8 cellular contexts compared by ENCODE assay signal in the genomic region with DNA sequence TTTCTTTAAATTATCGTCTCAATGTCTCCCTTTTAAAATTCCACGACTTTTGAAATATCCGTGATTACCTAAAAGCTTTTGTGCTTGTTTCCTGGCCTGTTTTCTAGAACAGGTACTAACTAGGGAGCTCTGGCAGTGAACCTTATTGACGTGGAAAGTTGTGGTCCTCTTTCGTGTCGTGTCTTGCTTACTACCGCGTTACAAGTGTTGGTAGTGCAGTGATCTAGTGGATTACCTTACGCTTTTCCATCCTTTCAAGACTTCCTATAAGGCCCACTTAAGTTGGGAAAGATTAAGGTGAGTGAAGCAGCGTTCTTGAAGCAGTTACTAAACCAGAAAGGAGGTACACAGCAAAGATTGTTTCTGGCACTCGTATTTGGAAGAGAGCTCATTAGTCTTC. TPM values are rescaled to one million over a fixed set of nuclear protein-coding genes. Genes with fewer than 3 reads are reported as not detected.
DNase-seq lines count a peak whose midpoint lies in the region; ATAC-seq and TF ChIP-seq lines count a peak whose summit lies in the region.

No MANE protein-coding gene starts in this region.

- BruUV-seq in mammary epithelial cell (replicated peaks; lab: Mats Ljungman, UMichigan), result no TSS peak

- peaks cover 26% of the 10 kb centered on the region; the same call in 1 of the 2 replicates for H4K20me1 ChIP-seq in DOHH2 (ENCODE audit: control insufficient read depth, insufficient read depth, low read depth, low read length)
- peaks cover 36% of the 10 kb centered on the region for H4K20me1 ChIP-seq in Karpas-422 (ENCODE audit: insufficient read depth, low read depth, low read length)
- no peaks in the 10 kb centered on the region for H4K20me1 ChIP-seq in mammary epithelial cell (ENCODE audit: insufficient read depth, low read length)

- CTCF ChIA-PET in mammary epithelial cell (lab: Charles Lee; ENCODE audit: low non-redundant PET), result interaction anchor here (0.7 kb wide), 1 partner anchor 55 kb away, joined by 12 read pairs; no protein-coding TSS in a partner anchor

- H3K4me3 ChIP-seq in DOHH2 (ENCODE audit: low read length) (peak overlapping the region; percentile 99), Karpas-422 (ENCODE audit: low read length) (peak overlapping the region; percentile 84), mammary epithelial cell (replicated peaks in 1 of 3; ENCODE audit: insufficient read depth in 1 of 3, low read depth in 2 of 3, low read length in 3 of 3) (peak overlapping the region; percentile 73 to 78 (median 76)), upper lobe of right lung (peak overlapping the region; percentile 82)

- dilution Hi-C loops in mammary epithelial cell (cut with HindIII; ENCODE audit: low sequenced_read_pairs), result loop anchor here (5.0 kb wide), 2 partner anchors 45 to 100 kb away; no protein-coding TSS in a partner anchor

- H3K4me3 Mint-ChIP-seq in memory B cell, result peak overlapping the region; percentile 94

- DNase-seq in Karpas-422 (no peak), mammary epithelial cell (peak; percentile 66), memory B cell (ENCODE audit: low spot score in 2 of 2) (no peak), upper lobe of right lung (no peak), hepatic stellate cell (ENCODE audit: low spot score) (no peak), DMS153 treated with DMSO at 0.1 percent for 48 hours (lab: John Stamatoyannopoulos, UW; ENCODE audit: unreplicated experiment) (no peak)
- DNase-seq in stimulated activated CD4-positive, alpha-beta T cell treated with anti-CD3 and anti-CD28 coated beads, Interleukin-4, amount 100 ng/mL, for 4 hours, result no peak

- H3K9me2 ChIP-seq in DOHH2 (replicated peaks; ENCODE audit: control insufficient read depth, low read length) (no peaks in the 10 kb centered on the region), Karpas-422 (replicated peaks; ENCODE audit: insufficient read depth, low read length) (no peaks in the 10 kb centered on the region)

- no peaks in the 10 kb centered on the region for H3K27me3 Mint-ChIP-seq in memory B cell

- H3K27ac ChIP-seq in DOHH2 (ENCODE audit: low read depth, low read length) (peak overlapping the region; percentile 71), Karpas-422 (ENCODE audit: low read length) (peak overlapping the region; percentile 62), mammary epithelial cell (ENCODE audit: insufficient read depth, low read depth, low read length) (peak overlapping the region; percentile 98), upper lobe of right lung (peak overlapping the region; percentile 100)

- H3K4me1 ChIP-seq in DOHH2 (ENCODE audit: control insufficient read depth, low read length), result peaks cover 19% of the 10 kb centered on the region
- H3K4me1 ChIP-seq in Karpas-422 (ENCODE audit: low read length), result peaks cover 17% of the 10 kb centered on the region
- peaks cover 23% of the 10 kb centered on the region for H3K4me1 ChIP-seq in mammary epithelial cell (ENCODE audit: insufficient read depth, low read length)
- H3K4me1 ChIP-seq in upper lobe of right lung, result peaks cover 43% of the 10 kb centered on the region

- H3K27me3 ChIP-seq in DOHH2 (ENCODE audit: control insufficient read depth, low read length) (no peaks in the 10 kb centered on the region), Karpas-422 (ENCODE audit: low read length) (no peaks in the 10 kb centered on the region), mammary epithelial cell (ENCODE audit: insufficient read depth, low read length) (no peaks in the 10 kb centered on the region), upper lobe of right lung (no peaks in the 10 kb centered on the region)

- ATAC-seq in memory B cell (ENCODE audit: low read depth) (no peak), upper lobe of right lung (no peak)

- H3K36me3 Mint-ChIP-seq in memory B cell, result peaks cover 30% of the 10 kb centered on the region

- H3F3A ChIP-seq in DOHH2 (ENCODE audit: control insufficient read depth, insufficient read depth), result peaks cover 6% of the 10 kb centered on the region; the same call in 1 of the 2 replicates

- H3K9ac ChIP-seq in Karpas-422 (ENCODE audit: low read length), result peak overlapping the region; percentile 89
- peak overlapping the region; percentile 99 for H3K9ac ChIP-seq in mammary epithelial cell (ENCODE audit: insufficient read depth, low read length)

- TF ChIP-seq CTCF in DOHH2 (IDR thresholded peaks at IDR 0.05; ENCODE audit: low read depth, low read length, poor library complexity, severe bottlenecking), result no peak
- TF ChIP-seq CTCF in mammary epithelial cell (conservative IDR thresholded peaks at IDR 0.05 in 1 of 2, IDR thresholded peaks at IDR 0.05 in 1 of 2; ENCODE audit: extremely low read depth in 1 of 2, insufficient read depth in 1 of 2, low read depth in 1 of 2, low read length in 2 of 2), result no peak
- no peak for TF ChIP-seq CTCF in upper lobe of right lung (IDR thresholded peaks at IDR 0.05)

- H3K79me2 ChIP-seq in DOHH2 (ENCODE audit: control insufficient read depth, low read length) (peaks cover 40% of the 10 kb centered on the region), Karpas-422 (ENCODE audit: low read length) (peaks cover 27% of the 10 kb centered on the region), mammary epithelial cell (ENCODE audit: insufficient read depth, low read length) (peaks cover 24% of the 10 kb centered on the region)

- H3K9me3 ChIP-seq in DOHH2 (ENCODE audit: control insufficient read depth, insufficient read depth, low read length) (no peaks in the 10 kb centered on the region), Karpas-422 (ENCODE audit: low read length) (no peaks in the 10 kb centered on the region), mammary epithelial cell (replicated peaks; ENCODE audit: insufficient read depth, low read length) (no peaks in the 10 kb centered on the region), upper lobe of right lung (no peaks in the 10 kb centered on the region)

- H3K27ac Mint-ChIP-seq in memory B cell, result peak overlapping the region; percentile 96

- H3K36me3 ChIP-seq in DOHH2 (ENCODE audit: control insufficient read depth, low read length) (peaks cover 43% of the 10 kb centered on the region), Karpas-422 (ENCODE audit: insufficient read depth, low read length) (peaks cover 29% of the 10 kb centered on the region), mammary epithelial cell (ENCODE audit: insufficient read depth, low read length) (no peaks in the 10 kb centered on the region), upper lobe of right lung (peaks cover 33% of the 10 kb centered on the region)

- H3K4me2 ChIP-seq in DOHH2 (ENCODE audit: low read length) (peak overlapping the region; percentile 90), Karpas-422 (ENCODE audit: low read depth, low read length, poor library complexity, severe bottlenecking) (peak overlapping the region; percentile 80), mammary epithelial cell (ENCODE audit: insufficient read depth, low read depth, low read length) (peak overlapping the region; percentile 74)

- WGBS in mammary epithelial cell (ENCODE audit: low coverage, missing lambda C conversion rate), result 2% methylated on average over 10 of the region's 11 CpGs

- H2AFZ ChIP-seq in Karpas-422 (ENCODE audit: low read length) (no peak overlapping the region), mammary epithelial cell (ENCODE audit: low read depth, low read length) (peak overlapping the region; percentile 3)

- in situ Hi-C loops in mammary epithelial cell (cut with MboI; ENCODE audit: low sequenced_read_pairs in 2 of 2), result loop anchor here in 1 of 2 donors (5.0 to 25.0 kb wide), 2 partner anchors 45 to 95 kb away; no protein-coding TSS in a partner anchor

- intact Hi-C loops in mammary epithelial cell (cut with micrococcal nuclease), result no loop called here
- intact Hi-C loops in upper lobe of right lung (cut with DNase I), result no loop called here

- H3K4me1 Mint-ChIP-seq in memory B cell, result peaks cover 25% of the 10 kb centered on the region

- no peaks in the 10 kb centered on the region for H3K9me3 Mint-ChIP-seq in memory B cell

RNA-seq across cellular contexts. Expression of a gene that starts 1.9 kb away (rescaled TPM):
- 45.3 and 72.4 TPM in 2 replicates for total RNA-seq in Karpas-422 (2014; rRNA removed; shearing (Covaris generic); ENCODE audit: low replicate concordance)
- total RNA-seq in mammary epithelial cell (10 to 100 TPM; 56.6 to 75.0 TPM), upper lobe of right lung (183 TPM)
- polyA plus RNA-seq in mammary epithelial cell, result 4.7 TPM
- polyA minus RNA-seq in mammary epithelial cell, result 27.0 TPM

RNA-seq across cellular contexts. Expression of a gene that starts 35.4 kb away (rescaled TPM):
- not detected in 2 replicates for total RNA-seq in Karpas-422 (2014; rRNA removed; shearing (Covaris generic); ENCODE audit: low replicate concordance)
- total RNA-seq in mammary epithelial cell (1 to 10 TPM in 1 of 2 donors, under 1 TPM in 1; 0.54 to 3.8 TPM), upper lobe of right lung (not detected)
- polyA plus RNA-seq in mammary epithelial cell, result 0.14 TPM
- polyA minus RNA-seq in mammary epithelial cell, result not detected
